ENCODE assay signal across 1 cellular context in the genomic region with DNA sequence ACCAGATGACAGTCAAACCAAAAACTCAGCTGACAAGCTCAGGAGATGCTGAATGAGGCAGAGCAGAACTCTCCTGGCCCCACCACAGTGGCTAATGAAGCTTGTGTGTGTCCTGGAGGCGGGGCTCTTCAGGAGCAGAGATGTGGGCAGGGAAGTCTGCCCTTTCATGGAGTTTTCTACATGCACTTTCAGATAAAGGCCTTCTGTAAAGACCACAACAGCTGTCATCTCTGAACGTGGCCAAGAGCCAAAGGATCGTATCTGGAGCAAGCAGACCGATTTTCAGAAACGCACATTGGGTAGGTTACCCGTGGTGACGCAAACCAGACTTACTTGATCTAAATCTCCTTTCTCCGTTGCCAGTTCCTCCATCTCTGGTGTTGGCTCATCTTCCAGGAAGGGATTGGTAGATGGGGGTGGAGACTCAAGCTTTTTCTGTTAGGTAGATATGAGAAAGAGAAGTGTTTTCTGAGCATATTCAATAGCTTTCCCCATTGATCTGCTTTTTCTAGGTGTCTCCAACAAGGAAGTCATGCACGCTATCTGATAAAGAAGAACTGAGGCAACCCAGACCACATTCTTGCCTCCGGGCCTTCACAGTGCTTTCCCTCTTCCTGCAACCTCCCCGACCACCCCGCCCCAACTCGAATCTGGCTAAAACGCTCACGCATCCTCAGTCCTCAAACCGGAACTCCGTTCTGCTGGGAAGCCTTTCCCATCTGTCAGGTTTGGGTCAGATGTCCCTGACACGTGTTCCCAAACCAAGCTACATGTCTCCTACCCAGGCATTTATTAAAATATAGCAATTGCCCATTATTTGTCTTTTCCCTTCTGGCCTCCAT.
TF ChIP-seq lines count a peak whose summit lies in the region.

No MANE protein-coding gene starts in this region.

TF ChIP-seq in SK-N-SH treated with all-trans-retinoic acid at 6 μM for 48 hours, 23 proteins besides CTCF, POLR2A, EP300 and RAD21 (continued from another document):
- TF ChIP-seq, protein P1, sequence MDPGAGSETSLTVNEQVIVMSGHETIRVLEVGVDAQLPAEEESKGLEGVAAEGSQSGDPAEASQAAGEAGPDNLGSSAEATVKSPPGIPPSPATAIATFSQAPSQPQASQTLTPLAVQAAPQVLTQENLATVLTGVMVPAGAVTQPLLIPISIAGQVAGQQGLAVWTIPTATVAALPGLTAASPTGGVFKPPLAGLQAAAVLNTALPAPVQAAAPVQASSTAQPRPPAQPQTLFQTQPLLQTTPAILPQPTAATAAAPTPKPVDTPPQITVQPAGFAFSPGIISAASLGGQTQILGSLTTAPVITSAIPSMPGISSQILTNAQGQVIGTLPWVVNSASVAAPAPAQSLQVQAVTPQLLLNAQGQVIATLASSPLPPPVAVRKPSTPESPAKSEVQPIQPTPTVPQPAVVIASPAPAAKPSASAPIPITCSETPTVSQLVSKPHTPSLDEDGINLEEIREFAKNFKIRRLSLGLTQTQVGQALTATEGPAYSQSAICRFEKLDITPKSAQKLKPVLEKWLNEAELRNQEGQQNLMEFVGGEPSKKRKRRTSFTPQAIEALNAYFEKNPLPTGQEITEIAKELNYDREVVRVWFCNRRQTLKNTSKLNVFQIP (CRISPR knock-in tag; IDR thresholded peaks at IDR 0.05; ENCODE audit: borderline replicate concordance, low read depth), result no peak
- no peak for TF ChIP-seq ZC3H10 (CRISPR knock-in tag; IDR thresholded peaks at IDR 0.05)
TF ChIP-seq in SK-N-SH treated with all-trans-retinoic acid at 6 μM for 48 hours: peak in this region for 7.
